Comparison of ENCODE assay signal across 17 cellular contexts in the genomic region with DNA sequence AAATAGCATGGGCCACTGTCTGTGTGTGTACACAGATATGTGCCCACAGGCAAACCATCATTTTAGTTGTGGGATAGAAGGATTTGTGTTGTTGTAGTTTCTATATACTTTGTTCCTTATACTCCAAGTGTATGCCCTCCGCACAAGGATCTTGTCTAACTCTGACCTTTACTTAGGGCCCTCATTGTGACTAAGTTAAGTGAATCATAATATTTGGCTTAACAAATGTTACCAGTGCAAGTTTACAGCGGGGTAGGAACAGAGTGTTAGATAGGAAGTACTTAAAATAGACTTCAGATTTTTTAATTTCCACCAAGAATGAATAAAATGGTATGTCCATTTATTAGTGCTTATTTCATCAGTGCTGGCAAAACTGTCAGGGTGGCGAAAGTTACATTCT. TPM values are rescaled to one million over a fixed set of nuclear protein-coding genes. Genes with fewer than 3 reads are reported as not detected.
DNase-seq lines count a peak whose midpoint lies in the region; ATAC-seq and TF ChIP-seq lines count a peak whose summit lies in the region.
"Had no signal": no experiment of that assay in that cellular context is flagged by ENCODE, and none has a peak within 500 bp of the region (broad histone marks: within the 10 kb centered on the region; RNA-seq: fewer than 3 reads in every experiment).

No MANE protein-coding gene starts in this region.

- no peaks in the 10 kb centered on the region for H3K9me2 ChIP-seq in GM23248 (ENCODE audit: insufficient read depth)

- H3K36me3 ChIP-seq in GM23248 (ENCODE audit: low read depth) (no peaks in the 10 kb centered on the region), HAP-1 (replicated peaks) (no peaks in the 10 kb centered on the region), smooth muscle cell (ENCODE audit: low read depth) (no peaks in the 10 kb centered on the region)

- H3K9me3 Mint-ChIP-seq in activated naive CD4-positive, alpha-beta T cell treated with anti-CD3 and anti-CD28 coated beads for 36 hours = no peaks in the 10 kb centered on the region
- H3K9me3 Mint-ChIP-seq in activated naive CD4-positive, alpha-beta T cell treated with anti-CD3 and anti-CD28 coated beads, Interleukin-2, amount 50 U/mL, for 72 hours = no peaks in the 10 kb centered on the region
- H3K9me3 Mint-ChIP-seq in stimulated activated effector memory CD8-positive, alpha-beta T cell treated with anti-CD3 and anti-CD28 coated beads, Interleukin-12 subunit alpha, Interleukin-12 subunit beta, amount 100 ng/mL, for 72 hours = no peaks in the 10 kb centered on the region

- H3K27ac ChIP-seq in GM23248 = no peak overlapping the region
- H3K27ac ChIP-seq in smooth muscle cell (ENCODE audit: low read depth) = no peak overlapping the region

- in situ Hi-C loops in GM23248 (cut with MboI) (no loop called here), HAP-1 (cut with MboI; ENCODE audit: low sequenced_read_pairs) (no loop called here)

- H3K4me1 ChIP-seq in GM23248 (ENCODE audit: insufficient read depth) (peaks cover 11% of the 10 kb centered on the region; the same call in 1 of the 2 replicates), HAP-1 (no peaks in the 10 kb centered on the region), smooth muscle cell (ENCODE audit: low read depth) (no peaks in the 10 kb centered on the region)

- no peaks in the 10 kb centered on the region for H3K27me3 ChIP-seq in GM23248 (replicated peaks; ENCODE audit: insufficient read depth)
- H3K27me3 ChIP-seq in HAP-1 (ENCODE audit: low read depth) = no peaks in the 10 kb centered on the region
- no peaks in the 10 kb centered on the region for H3K27me3 ChIP-seq in smooth muscle cell (ENCODE audit: low read depth)

- H3K36me3 Mint-ChIP-seq in activated naive CD4-positive, alpha-beta T cell treated with anti-CD3 and anti-CD28 coated beads for 36 hours (ENCODE audit: low read depth) = peaks cover 89% of the 10 kb centered on the region
- peaks cover 63 to 83% of the 10 kb centered on the region in 2 donors for H3K36me3 Mint-ChIP-seq in activated naive CD4-positive, alpha-beta T cell treated with anti-CD3 and anti-CD28 coated beads, Interleukin-2, amount 50 U/mL, for 72 hours
- H3K36me3 Mint-ChIP-seq in stimulated activated effector memory CD8-positive, alpha-beta T cell treated with anti-CD3 and anti-CD28 coated beads, Interleukin-12 subunit alpha, Interleukin-12 subunit beta, amount 100 ng/mL, for 72 hours = peaks cover 100% of the 10 kb centered on the region

- DNase-seq in activated naive CD4-positive, alpha-beta T cell treated with anti-CD3 and anti-CD28 coated beads for 36 hours = no peak
- no peak for DNase-seq in activated naive CD4-positive, alpha-beta T cell (lab: John Stamatoyannopoulos, UW)
- DNase-seq in GM23248 = peak; percentile 44
- no peak for DNase-seq in activated naive CD4-positive, alpha-beta T cell treated with anti-CD3 and anti-CD28 coated beads, Interleukin-2, amount 50 U/mL, for 72 hours (ENCODE audit: low spot score in 2 of 2)
- peak in 1 of 2 donors; percentile 2 for DNase-seq in stimulated activated effector memory CD8-positive, alpha-beta T cell treated with anti-CD3 and anti-CD28 coated beads, Interleukin-12 subunit alpha, Interleukin-12 subunit beta, amount 100 ng/mL, for 72 hours (ENCODE audit: low spot score in 2 of 2)
- no peak for DNase-seq in HAP-1 (ENCODE audit: low spot score in 2 of 2)
- no peak for DNase-seq in smooth muscle cell (lab: John Stamatoyannopoulos, UW; ENCODE audit: unreplicated experiment)
- DNase-seq in stimulated activated naive CD4-positive, alpha-beta T cell (lab: John Stamatoyannopoulos, UW) = no peak
- DNase-seq: DMS 273 treated with DMSO at 0.1 percent for 48 hours, GOT3, KG1, NCI-H1092, NCI-H1694 treated with DMSO at 0.1 percent for 48 hours, NCI-H446, NCI-H774 had no signal

- H3K4me1 Mint-ChIP-seq in activated naive CD4-positive, alpha-beta T cell treated with anti-CD3 and anti-CD28 coated beads for 36 hours (ENCODE audit: low read depth) = peaks cover 84% of the 10 kb centered on the region
- H3K4me1 Mint-ChIP-seq in stimulated activated effector memory CD8-positive, alpha-beta T cell treated with anti-CD3 and anti-CD28 coated beads, Interleukin-12 subunit alpha, Interleukin-12 subunit beta, amount 100 ng/mL, for 72 hours = peaks cover 27% of the 10 kb centered on the region

- ATAC-seq in activated naive CD4-positive, alpha-beta T cell treated with anti-CD3 and anti-CD28 coated beads, Interleukin-2, amount 50 U/mL, for 72 hours = peak in 1 of 2 donors; percentile 58
- ATAC-seq in stimulated activated effector memory CD8-positive, alpha-beta T cell treated with anti-CD3 and anti-CD28 coated beads, Interleukin-12 subunit alpha, Interleukin-12 subunit beta, amount 100 ng/mL, for 72 hours = no peak

- intact Hi-C loops in activated naive CD4-positive, alpha-beta T cell treated with anti-CD3 and anti-CD28 coated beads for 36 hours (cut with micrococcal nuclease) = no loop called here

- H3K79me2 ChIP-seq in GM23248 (ENCODE audit: insufficient read depth) (no peaks in the 10 kb centered on the region), smooth muscle cell (ENCODE audit: low read depth) (no peaks in the 10 kb centered on the region)

- H3K27me3 Mint-ChIP-seq in activated naive CD4-positive, alpha-beta T cell treated with anti-CD3 and anti-CD28 coated beads for 36 hours (ENCODE audit: low read depth) = no peaks in the 10 kb centered on the region

- H3K9ac ChIP-seq in GM23248 (no peak overlapping the region), smooth muscle cell (ENCODE audit: low read depth) (no peak overlapping the region)

- H3K4me3 ChIP-seq in GM23248 (no peak overlapping the region), HAP-1 (no peak overlapping the region), smooth muscle cell (no peak overlapping the region)

- H4K20me1 ChIP-seq in GM23248 (ENCODE audit: insufficient read depth) = no peaks in the 10 kb centered on the region
- no peaks in the 10 kb centered on the region for H4K20me1 ChIP-seq in smooth muscle cell (ENCODE audit: low read depth)

- 63 to 69% methylated on average over 3 of the region's 3 CpGs for WGBS in GM23248 (ENCODE audit: low coverage in 1 of 2, low lambda C conversion rate in 2 of 2, missing lambda C conversion rate in 2 of 2), 2 experiments
- WGBS in smooth muscle cell (ENCODE audit: low lambda C conversion rate) = 65% methylated on average over 3 of the region's 3 CpGs

- H3K4me3 Mint-ChIP-seq in activated naive CD4-positive, alpha-beta T cell treated with anti-CD3 and anti-CD28 coated beads for 36 hours = no peak overlapping the region
- H3K4me3 Mint-ChIP-seq in stimulated activated effector memory CD8-positive, alpha-beta T cell treated with anti-CD3 and anti-CD28 coated beads, Interleukin-12 subunit alpha, Interleukin-12 subunit beta, amount 100 ng/mL, for 72 hours = no peak overlapping the region

- CTCF ChIA-PET in activated naive CD4-positive, alpha-beta T cell treated with anti-CD3 and anti-CD28 coated beads for 36 hours (lab: Charles Lee) = interaction anchor here (1.7 kb wide), 1 partner anchor 94 kb away, joined by 3 read pairs; a partner anchor contains a TSS

- H2AFZ ChIP-seq in GM23248 (no peak overlapping the region), smooth muscle cell (ENCODE audit: low read depth) (no peak overlapping the region)

- H3K9me3 ChIP-seq in GM23248 (ENCODE audit: low read depth) = no peaks in the 10 kb centered on the region
- no peaks in the 10 kb centered on the region for H3K9me3 ChIP-seq in HAP-1
- no peaks in the 10 kb centered on the region for H3K9me3 ChIP-seq in smooth muscle cell (replicated peaks; ENCODE audit: low read depth)

- H3F3A ChIP-seq in GM23248 (ENCODE audit: insufficient read depth) = no peaks in the 10 kb centered on the region
- H3F3A ChIP-seq in smooth muscle cell (ENCODE audit: low read depth) = no peaks in the 10 kb centered on the region

- peak overlapping the region; percentile 96 for H3K27ac Mint-ChIP-seq in activated naive CD4-positive, alpha-beta T cell treated with anti-CD3 and anti-CD28 coated beads for 36 hours
- H3K27ac Mint-ChIP-seq in activated naive CD4-positive, alpha-beta T cell treated with anti-CD3 and anti-CD28 coated beads, Interleukin-2, amount 50 U/mL, for 72 hours = peak overlapping the region; percentile 50 to 65
- peak overlapping the region; percentile 62 for H3K27ac Mint-ChIP-seq in stimulated activated effector memory CD8-positive, alpha-beta T cell treated with anti-CD3 and anti-CD28 coated beads, Interleukin-12 subunit alpha, Interleukin-12 subunit beta, amount 100 ng/mL, for 72 hours

- TF ChIP-seq CTCF in smooth muscle cell (IDR thresholded peaks at IDR 0.05; ENCODE audit: borderline replicate concordance, insufficient read depth, poor library complexity, severe bottlenecking) = no peak

- H3K4me2 ChIP-seq in GM23248 (ENCODE audit: unreplicated experiment) (no peak overlapping the region), smooth muscle cell (no peak overlapping the region)

RNA-seq across cellular contexts. Expression of a gene that starts 29.5 kb away (rescaled TPM):
- 100 to 1,000 TPM; 490 to 492 TPM for total RNA-seq in activated naive CD4-positive, alpha-beta T cell treated with anti-CD3 and anti-CD28 coated beads for 36 hours
- total RNA-seq in GM23248 (2014; rRNA removed; shearing (Covaris generic)) = 1.8 and 5.9 TPM in 2 replicates
- polyA plus RNA-seq in GM23248 (2016; fragmentation: Nextera tagmentation; extraction: Ambion mirVana) (2.2 and 3.0 TPM in 2 replicates), smooth muscle cell (11.4 and 28.6 TPM in 2 replicates)
- total RNA-seq in activated naive CD4-positive, alpha-beta T cell treated with anti-CD3 and anti-CD28 coated beads, Interleukin-2, amount 50 U/mL, for 72 hours = 100 to 1,000 TPM; 335 to 493 TPM
- total RNA-seq in smooth muscle cell = 9.7 and 17.8 TPM in 2 replicates

RNA-seq across cellular contexts. Expression of a gene that starts 55.8 kb away (rescaled TPM):
- 100 to 1,000 TPM; 340 TPM for total RNA-seq in activated naive CD4-positive, alpha-beta T cell treated with anti-CD3 and anti-CD28 coated beads for 36 hours
- total RNA-seq in GM23248 (2014; rRNA removed; shearing (Covaris generic)) = 0.11 TPM in 1 of 2 replicates, not detected in the other
- polyA plus RNA-seq in GM23248 (2016; fragmentation: Nextera tagmentation; extraction: Ambion mirVana) (0.04 TPM in 1 of 2 replicates, not detected in the other), smooth muscle cell (0.97 TPM in 1 of 2 replicates, not detected in the other)
- 100 to 1,000 TPM; 203 to 308 TPM for total RNA-seq in activated naive CD4-positive, alpha-beta T cell treated with anti-CD3 and anti-CD28 coated beads, Interleukin-2, amount 50 U/mL, for 72 hours
- total RNA-seq in smooth muscle cell = 1.7 and 1.8 TPM in 2 replicates
- total RNA-seq: A673, Daoy had no signal

Comparison
In these comparisons a context has a peak if more than half of its experiments do, and no peak if none do; other contexts are left out.
1. RNA of a gene that starts 29.5 kb away (total RNA-seq): 335 to 493 TPM in activated naive CD4-positive, alpha-beta T cell treated with anti-CD3 and anti-CD28 coated beads, Interleukin-2, amount 50 U/mL, for 72 hours and 490 to 492 TPM in activated naive CD4-positive, alpha-beta T cell treated with anti-CD3 and anti-CD28 coated beads for 36 hours; 9.7 to 17.8 TPM in smooth muscle cell and 1.8 to 5.9 TPM in GM23248; every median in the first group is over 10 times any median in the second.
2. RNA of a gene that starts 55.8 kb away (total RNA-seq): 340 TPM in activated naive CD4-positive, alpha-beta T cell treated with anti-CD3 and anti-CD28 coated beads for 36 hours and 203 to 308 TPM in activated naive CD4-positive, alpha-beta T cell treated with anti-CD3 and anti-CD28 coated beads, Interleukin-2, amount 50 U/mL, for 72 hours; 1.7 to 1.8 TPM in smooth muscle cell and 0.11 TPM in GM23248; every median in the first group is over 10 times any median in the second.
3. Peak in every context shown above with its lines, with median percentiles within 50 percentile points of each other: H3K27ac Mint-ChIP-seq.